Comparison of ENCODE assay signal across 8 cellular contexts in the genomic region with DNA sequence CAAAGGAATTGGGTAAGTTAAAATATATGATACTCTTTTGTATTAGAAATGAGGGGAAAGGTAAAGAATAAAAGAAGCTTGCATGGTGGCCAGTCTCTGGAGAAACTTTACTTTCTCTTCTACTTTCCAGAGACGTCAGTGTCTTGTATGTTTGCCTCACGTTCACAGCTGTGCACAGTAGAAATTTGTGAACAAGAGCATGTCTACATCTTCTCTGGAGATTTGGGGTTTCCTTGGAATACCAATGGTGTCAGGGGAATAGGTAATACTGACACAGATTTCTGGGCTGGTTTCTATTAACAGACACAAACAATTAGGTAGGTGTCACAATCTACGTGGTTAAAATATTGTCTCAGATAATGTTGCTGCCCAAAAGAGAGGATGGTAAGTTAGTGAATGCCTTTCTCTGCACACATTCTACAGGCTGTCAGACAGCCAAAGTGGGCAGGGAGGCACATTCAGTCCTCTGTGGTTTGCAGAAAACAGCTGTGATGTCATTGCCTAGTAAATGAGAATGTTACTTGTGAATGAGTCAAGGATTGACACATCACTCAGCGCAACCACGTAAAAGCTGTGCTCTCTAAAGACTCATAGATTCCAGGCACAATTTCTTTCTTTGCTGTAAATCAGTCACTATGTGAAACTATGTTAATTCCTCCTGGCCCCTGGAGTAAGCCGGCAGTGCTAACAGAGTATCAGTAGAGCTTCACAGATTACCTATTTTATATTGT.
DNase-seq lines count a peak whose midpoint lies in the region; ATAC-seq and TF ChIP-seq lines count a peak whose summit lies in the region.

No MANE protein-coding gene starts in this region.

- H3K36me3 Mint-ChIP-seq in activated CD4-positive, alpha-beta memory T cell treated with anti-CD3 and anti-CD28 coated beads for 36 hours = no peaks in the 10 kb centered on the region

- POLR2A ChIA-PET in activated CD4-positive, alpha-beta memory T cell treated with anti-CD3 and anti-CD28 coated beads for 36 hours (lab: Charles Lee) = no interaction called here

- H3K4me3 Mint-ChIP-seq in activated CD4-positive, alpha-beta memory T cell treated with anti-CD3 and anti-CD28 coated beads for 36 hours = peak overlapping the region; percentile 23

- H3K9me3 ChIP-seq in gastroesophageal sphincter = no peaks in the 10 kb centered on the region

- peak overlapping the region; percentile 83 for H3K27ac Mint-ChIP-seq in activated CD4-positive, alpha-beta memory T cell treated with anti-CD3 and anti-CD28 coated beads for 36 hours

- peak; percentile 56 for DNase-seq in HK-2 (ENCODE audit: unreplicated experiment)
- peak; percentile 75 for DNase-seq in activated CD4-positive, alpha-beta memory T cell treated with anti-CD3 and anti-CD28 coated beads for 36 hours
- DNase-seq in stimulated activated CD4-positive, alpha-beta T cell treated with anti-CD3 and anti-CD28 coated beads, Interleukin-4, amount 100 ng/mL, for 4 hours = peak; percentile 6 to 58
- no peak for DNase-seq in NOMO-1 treated with DMSO at 0.1 percent for 48 hours (lab: John Stamatoyannopoulos, UW; ENCODE audit: unreplicated experiment)

- CTCF ChIA-PET in activated CD4-positive, alpha-beta memory T cell treated with anti-CD3 and anti-CD28 coated beads for 36 hours (lab: Charles Lee) = interaction anchor here (1.0 to 2.0 kb wide), 3 partner anchors 33 to 398 kb away, joined by 3 to 5 read pairs (median 4); no protein-coding TSS in a partner anchor

- intact Hi-C loops in activated CD4-positive, alpha-beta memory T cell treated with anti-CD3 and anti-CD28 coated beads for 36 hours (cut with micrococcal nuclease) = loop anchor here (1.0 to 10.0 kb wide), 9 partner anchors 23 to 1705 kb away; a partner anchor contains a TSS

- no peak overlapping the region for H3K4me3 ChIP-seq in gastroesophageal sphincter

- peak; percentile 60 for ATAC-seq in gastroesophageal sphincter
- ATAC-seq in GM19023 (IDR thresholded peaks at IDR 0.05; ENCODE audit: unreplicated experiment) = no peak
- no peak for ATAC-seq in HG03457 (IDR thresholded peaks at IDR 0.05; ENCODE audit: unreplicated experiment)
- no peak for ATAC-seq in GM18519 (IDR thresholded peaks at IDR 0.05; ENCODE audit: low FRiP score, unreplicated experiment)

- H3K27me3 ChIP-seq in gastroesophageal sphincter = no peaks in the 10 kb centered on the region

- 59 to 77% methylated on average over 5 to 6 of the region's 6 CpGs for WGBS in gastroesophageal sphincter (ENCODE audit: low coverage in 1 of 2), 2 donors

- no peak for TF ChIP-seq CTCF in gastroesophageal sphincter (IDR thresholded peaks at IDR 0.05)

- H3K27me3 Mint-ChIP-seq in activated CD4-positive, alpha-beta memory T cell treated with anti-CD3 and anti-CD28 coated beads for 36 hours = no peaks in the 10 kb centered on the region

- no peaks in the 10 kb centered on the region for H3K36me3 ChIP-seq in gastroesophageal sphincter

- H3K9me3 Mint-ChIP-seq in activated CD4-positive, alpha-beta memory T cell treated with anti-CD3 and anti-CD28 coated beads for 36 hours = no peaks in the 10 kb centered on the region

- no peak for TF ChIP-seq POLR2A in gastroesophageal sphincter (IDR thresholded peaks at IDR 0.05)

- TF ChIP-seq EP300 in gastroesophageal sphincter (IDR thresholded peaks at IDR 0.05) = no peak

- no peaks in the 10 kb centered on the region for H3K4me1 ChIP-seq in gastroesophageal sphincter

- H3K4me1 Mint-ChIP-seq in activated CD4-positive, alpha-beta memory T cell treated with anti-CD3 and anti-CD28 coated beads for 36 hours (ENCODE audit: low read depth) = peaks cover 31% of the 10 kb centered on the region

- no peak overlapping the region for H3K27ac ChIP-seq in gastroesophageal sphincter
